ENCODE assay signal across 13 cellular contexts in genomic region chr17:37844977-37845293, GRCh38.
DNase-seq lines count a peak whose midpoint lies in the region; ATAC-seq and TF ChIP-seq lines count a peak whose summit lies in the region.
"Had no signal": no experiment of that assay in that cellular context is flagged by ENCODE, and none has a peak within 500 bp of the region (broad histone marks: within the 10 kb centered on the region; RNA-seq: fewer than 3 reads in every experiment).

No MANE protein-coding gene starts in this region.

- peaks cover 11% of the 10 kb centered on the region for H3K9me1 ChIP-seq in IMR-90 (ENCODE audit: insufficient read depth, low read length)

- H3K9ac ChIP-seq in IMR-90 (ENCODE audit: low read depth, low read length): no peak overlapping the region

- peaks cover 4% of the 10 kb centered on the region; the same call in 1 of the 2 replicates for H3K27me3 ChIP-seq in IMR-90 (ENCODE audit: control insufficient read depth, insufficient read depth, low read length)
- H3K27me3 ChIP-seq: body of pancreas, neutrophil had no signal

- H3K18ac ChIP-seq in IMR-90 (ENCODE audit: low read depth, low read length): no peak overlapping the region

- TF ChIP-seq CTCF in C4-2B (conservative IDR thresholded peaks at IDR 0.05) (peak; percentile 61; the same call in 1 of the 2 replicates), IMR-90 (conservative IDR thresholded peaks at IDR 0.05; ENCODE audit: low read depth, low read length) (no peak), chondrocyte (IDR thresholded peaks at IDR 0.05) (peak; percentile 18), natural killer cell (IDR thresholded peaks at IDR 0.05) (peak; percentile 14)

- H3K4me2 ChIP-seq in IMR-90 (ENCODE audit: low read depth, low read length): no peak overlapping the region

- 0 out of 2 replicates have a peak, but pooled peaks cover 3% of the 10 kb centered on the region for H3K4me1 ChIP-seq in IMR-90 (ENCODE audit: control insufficient read depth, insufficient read depth, low read length)
- H3K4me1 ChIP-seq: body of pancreas had no signal

- H3K79me1 ChIP-seq in IMR-90 (ENCODE audit: low read depth in 1 of 2, low read length in 2 of 2): no peaks in the 10 kb centered on the region

- H4K20me1 ChIP-seq in IMR-90 (ENCODE audit: insufficient read depth, low read length): no peaks in the 10 kb centered on the region

- no peak overlapping the region for H4K5ac ChIP-seq in IMR-90 (ENCODE audit: low read depth, low read length)

- no peak for TF ChIP-seq POLR2A in IMR-90 (IDR thresholded peaks at IDR 0.05; ENCODE audit: low read depth, low read length)

- H3K36me3 ChIP-seq in IMR-90 (ENCODE audit: control insufficient read depth, insufficient read depth, low read length): no peaks in the 10 kb centered on the region
- H3K36me3 ChIP-seq: neutrophil had no signal

- H3K27ac ChIP-seq in C4-2B: no peak overlapping the region
- no peak overlapping the region for H3K27ac ChIP-seq in IMR-90 (ENCODE audit: insufficient read depth, low read length)
- H3K27ac ChIP-seq: body of pancreas, neutrophil had no signal

- dilution Hi-C loops in IMR-90 (cut with HindIII; ENCODE audit: low sequenced_read_pairs, unreplicated experiment): no loop called here

- ATAC-seq in IMR-90 (ENCODE audit: low read depth) (no peak), natural killer cell (no peak), GM21529 (IDR thresholded peaks at IDR 0.05; ENCODE audit: unreplicated experiment) (no peak)

- no peak for TF ChIP-seq RAD21 in IMR-90 (IDR thresholded peaks at IDR 0.05; ENCODE audit: low read length)

- CTCF ChIA-PET in IMR-90 (lab: Yijun Ruan, JAX): interaction anchor here (0.9 kb wide), 1 partner anchor 28 kb away, joined by 3 read pairs; no protein-coding TSS in a partner anchor

- POLR2A ChIA-PET in IMR-90 (lab: Charles Lee; ENCODE audit: unreplicated experiment): no interaction called here

- no peak overlapping the region for H3K23ac ChIP-seq in IMR-90 (ENCODE audit: low read depth, low read length)

- H3K27me3 Mint-ChIP-seq in chondrocyte (ENCODE audit: low read depth): no peaks in the 10 kb centered on the region
- peaks cover 0 to 3% of the 10 kb centered on the region in 2 donors for H3K27me3 Mint-ChIP-seq in natural killer cell (ENCODE audit: low read depth in 2 of 2)
- H3K27me3 Mint-ChIP-seq: stimulated activated naive CD8-positive, alpha-beta T cell treated with anti-CD3 and anti-CD28 coated beads, Interleukin-15, Interleukin-2, amounts not matched to agents 100 ng/mL and 50 ng/mL, for 24 hours had no signal

- no peaks in the 10 kb centered on the region for H3K9me3 ChIP-seq in IMR-90 (ENCODE audit: control insufficient read depth, insufficient read depth, low read length)
- H3K9me3 ChIP-seq: body of pancreas, neutrophil had no signal

- intact Hi-C loops in IMR-90 (cut with micrococcal nuclease): no loop called here
- intact Hi-C loops in natural killer cell (cut with micrococcal nuclease): no loop called here

- no peak overlapping the region for H2BK5ac ChIP-seq in IMR-90 (ENCODE audit: low read depth, low read length, poor library complexity, severe bottlenecking)

- H2AK9ac ChIP-seq in IMR-90 (replicated peaks; ENCODE audit: low read depth, low read length, poor library complexity): no peak overlapping the region

- H3K14ac ChIP-seq in IMR-90 (replicated peaks; ENCODE audit: low read depth, low read length): peak overlapping the region; percentile 70

- no TSS peak for BruUV-seq in IMR-90 (replicated peaks; lab: Mats Ljungman, UMichigan)

- in situ Hi-C loops in IMR-90 (cut with MboI; ENCODE audit: low sequenced_read_pairs): no loop called here

- 56% methylated on average over 8 of the region's 15 CpGs; no CpG with 5 or more reads in 1 of the 2 experiments for WGBS in IMR-90 (ENCODE audit: extremely low coverage in 2 of 2, insufficient read length in 1 of 2), 2 experiments

- H3K9me3 Mint-ChIP-seq in chondrocyte (ENCODE audit: low read depth): peaks cover 4% of the 10 kb centered on the region
- H3K9me3 Mint-ChIP-seq in natural killer cell: no peaks in the 10 kb centered on the region

- H3K36me3 Mint-ChIP-seq in chondrocyte (ENCODE audit: low read depth) (peaks cover 2% of the 10 kb centered on the region), natural killer cell (no peaks in the 10 kb centered on the region)
- H3K36me3 Mint-ChIP-seq: CD4-positive, CD25-positive, alpha-beta regulatory T cell had no signal

- H3K4me3 Mint-ChIP-seq in chondrocyte (ENCODE audit: unreplicated experiment): peak overlapping the region; percentile 7
- peak overlapping the region; percentile 79 for H3K4me3 Mint-ChIP-seq in natural killer cell
- H3K4me3 Mint-ChIP-seq: stimulated activated naive CD8-positive, alpha-beta T cell treated with anti-CD3 and anti-CD28 coated beads, Interleukin-15, Interleukin-2, amounts not matched to agents 100 ng/mL and 50 ng/mL, for 24 hours had no signal

- no peak for DNase-seq in IMR-90
- no peak for DNase-seq in chondrocyte (ENCODE audit: low spot score)
- no peak for DNase-seq in natural killer cell
- no peak for DNase-seq in NCI-H2107 treated with DMSO at 0.1 percent for 48 hours (lab: John Stamatoyannopoulos, UW; ENCODE audit: unreplicated experiment)
- no peak for DNase-seq in CD1c-positive myeloid dendritic cell (ENCODE audit: extremely low spot score)
- DNase-seq in activated naive CD4-positive, alpha-beta T cell treated with anti-CD3 and anti-CD28 coated beads, Interleukin-2, amount 50 U/mL, for 16 hours: no peak
- DNase-seq: NCI-H1417 had no signal

- H4K8ac ChIP-seq in IMR-90 (ENCODE audit: low read depth in 2 of 2, low read length in 2 of 2): peak overlapping the region in 1 of 2 experiments; percentile 85; a peak in 3 of 4 replicates

- peak overlapping the region; percentile 90 for H2AFZ ChIP-seq in IMR-90 (replicated peaks; ENCODE audit: low read length, poor library complexity)

- H3K56ac ChIP-seq in IMR-90 (ENCODE audit: extremely low read depth, insufficient read depth, low read length): no peak overlapping the region; the same call in 1 of the 2 replicates

- peak overlapping the region; percentile 84; the same call in 1 of the 2 replicates for H2AK5ac ChIP-seq in IMR-90 (ENCODE audit: low read depth, low read length)

- 0 out of 3 replicates have a peak overlapping the region, but pooled peaks have one; percentile 74 for H2BK15ac ChIP-seq in IMR-90 (ENCODE audit: low read depth, low read length)

- peak overlapping the region; percentile 68; the same call in 1 of the 2 replicates for H2BK120ac ChIP-seq in IMR-90 (ENCODE audit: low read depth, low read length)

- 0 out of 2 replicates have a peak overlapping the region, but pooled peaks have one; percentile 27 for H4K91ac ChIP-seq in IMR-90 (ENCODE audit: insufficient read depth, low read depth, low read length)

- H3K4me1 Mint-ChIP-seq in chondrocyte (ENCODE audit: low read depth) (peaks cover 14% of the 10 kb centered on the region), natural killer cell (peaks cover 21 to 37% of the 10 kb centered on the region in 2 donors)

- H3K4ac ChIP-seq in IMR-90 (ENCODE audit: low read depth, low read length): no peak overlapping the region

- H3K27ac Mint-ChIP-seq in chondrocyte (ENCODE audit: unreplicated experiment) (no peak overlapping the region), natural killer cell (peak overlapping the region in 1 of 2 donors; percentile 66)
- H3K27ac Mint-ChIP-seq: CD4-positive, CD25-positive, alpha-beta regulatory T cell; stimulated activated naive CD8-positive, alpha-beta T cell treated with anti-CD3 and anti-CD28 coated beads, Interleukin-15, Interleukin-2, amounts not matched to agents 100 ng/mL and 50 ng/mL, for 24 hours had no signal

- H2BK20ac ChIP-seq in IMR-90 (ENCODE audit: low read depth, low read length): 0 out of 2 replicates have a peak overlapping the region, but pooled peaks have one; percentile 38

- no peak overlapping the region for H3K4me3 ChIP-seq in IMR-90 (ENCODE audit: insufficient read depth, low read depth, low read length)
- H3K4me3 ChIP-seq: body of pancreas had no signal

TF ChIP-seq in IMR-90, 13 proteins besides CTCF, POLR2A, EP300 and RAD21:
- TF ChIP-seq FOS (IDR thresholded peaks at IDR 0.05; ENCODE audit: low read depth, low read length): no peak
- no peak for TF ChIP-seq RFX5 (IDR thresholded peaks at IDR 0.05; ENCODE audit: low read depth, low read length)
- TF ChIP-seq RCOR1 (IDR thresholded peaks at IDR 0.05; ENCODE audit: insufficient replicate concordance, low read length): no peak
